11 cellular contexts compared by ENCODE assay signal in the genomic region with DNA sequence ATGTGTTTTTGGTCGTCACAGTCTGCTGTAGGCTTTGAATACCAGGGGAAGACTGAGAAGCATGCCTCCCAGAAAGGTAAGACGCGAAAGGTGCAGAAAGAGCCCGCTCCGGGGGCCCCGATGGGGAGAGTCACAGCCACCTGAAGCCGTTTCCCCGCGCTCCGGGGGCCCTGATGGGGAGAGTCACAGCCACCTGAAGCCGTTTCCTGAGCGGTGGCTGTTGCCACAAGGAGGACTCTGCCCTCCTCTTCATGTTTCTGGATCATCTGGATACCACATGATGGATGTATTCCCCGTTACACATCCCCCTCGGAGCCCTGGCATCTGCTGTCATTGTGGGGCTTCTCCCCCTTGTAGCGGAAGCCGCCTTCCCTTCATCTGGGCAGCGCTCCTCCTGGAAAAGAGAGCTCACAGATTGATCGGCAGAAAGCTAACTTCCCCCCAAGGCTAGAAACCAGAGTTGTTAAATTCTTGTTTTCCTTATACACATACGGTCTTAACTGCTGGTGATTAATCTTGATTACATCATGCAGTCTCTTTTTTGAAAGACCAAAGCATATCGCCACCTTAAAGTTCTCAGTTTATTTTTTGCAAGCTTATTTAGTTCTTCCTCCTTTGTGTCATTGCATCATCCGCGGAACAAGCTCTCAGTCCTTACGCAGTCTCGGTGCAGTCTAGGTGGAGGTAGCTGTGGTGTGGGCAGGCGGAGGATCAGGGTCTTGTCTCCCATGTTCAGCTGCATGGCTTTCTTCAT. TPM values are rescaled to one million over a fixed set of nuclear protein-coding genes. Genes with fewer than 3 reads are reported as not detected.
DNase-seq lines count a peak whose midpoint lies in the region; ATAC-seq and TF ChIP-seq lines count a peak whose summit lies in the region.
"Had no signal": no experiment of that assay in that cellular context is flagged by ENCODE, and none has a peak within 500 bp of the region (broad histone marks: within the 10 kb centered on the region; RNA-seq: fewer than 3 reads in every experiment).

No MANE protein-coding gene starts in this region.

- no peak for ATAC-seq in GM18907 (IDR thresholded peaks at IDR 0.05; ENCODE audit: unreplicated experiment)
- ATAC-seq in activated CD4-positive, CD25-positive, alpha-beta regulatory T cell treated with anti-CD3 and anti-CD28 coated beads, Interleukin-2, amount 50 U/mL, for 24 hours = no peak

- H3K4me3 Mint-ChIP-seq in chondrocyte (ENCODE audit: unreplicated experiment) (no peak overlapping the region), neural crest cell (no peak overlapping the region)
- H3K4me3 Mint-ChIP-seq: activated naive CD4-positive, alpha-beta T cell treated with anti-CD3 and anti-CD28 coated beads, Interleukin-2, amount 50 U/mL, for 24 hours had no signal

- H3K27ac Mint-ChIP-seq in chondrocyte (ENCODE audit: unreplicated experiment) (peak overlapping the region; percentile 95), neural crest cell (ENCODE audit: unreplicated experiment) (peak overlapping the region; percentile 35)
- H3K27ac Mint-ChIP-seq: activated naive CD4-positive, alpha-beta T cell treated with anti-CD3 and anti-CD28 coated beads, Interleukin-2, amount 50 U/mL, for 24 hours had no signal

- H3K4me1 Mint-ChIP-seq in chondrocyte (ENCODE audit: low read depth) = peaks cover 26% of the 10 kb centered on the region
- H3K4me1 Mint-ChIP-seq in neural crest cell = no peaks in the 10 kb centered on the region
- H3K4me1 Mint-ChIP-seq: activated naive CD4-positive, alpha-beta T cell treated with anti-CD3 and anti-CD28 coated beads, Interleukin-2, amount 50 U/mL, for 24 hours had no signal

- TF ChIP-seq CTCF in chondrocyte (IDR thresholded peaks at IDR 0.05) (no peak), neural crest cell (conservative IDR thresholded peaks at IDR 0.05) (no peak)

- no peaks in the 10 kb centered on the region for H3K27me3 Mint-ChIP-seq in chondrocyte (ENCODE audit: low read depth)
- H3K27me3 Mint-ChIP-seq in neural crest cell (ENCODE audit: low read depth) = no peaks in the 10 kb centered on the region
- H3K27me3 Mint-ChIP-seq: activated naive CD4-positive, alpha-beta T cell treated with anti-CD3 and anti-CD28 coated beads, Interleukin-2, amount 50 U/mL, for 24 hours had no signal

- no peaks in the 10 kb centered on the region for H3K9me3 Mint-ChIP-seq in chondrocyte (ENCODE audit: low read depth)
- H3K9me3 Mint-ChIP-seq in neural crest cell = no peaks in the 10 kb centered on the region
- H3K9me3 Mint-ChIP-seq: activated naive CD4-positive, alpha-beta T cell treated with anti-CD3 and anti-CD28 coated beads, Interleukin-2, amount 50 U/mL, for 24 hours had no signal

- H3K36me3 Mint-ChIP-seq in chondrocyte (ENCODE audit: low read depth) = peaks cover 46% of the 10 kb centered on the region
- H3K36me3 Mint-ChIP-seq in neural crest cell (ENCODE audit: low read depth) = peaks cover 19% of the 10 kb centered on the region

- DNase-seq in GF-D8 (lab: John Stamatoyannopoulos, UW) (peak; percentile 23), MV-4-11 (lab: John Stamatoyannopoulos, UW) (peak; percentile 93), chondrocyte (ENCODE audit: low spot score) (peak; percentile 76), neural crest cell (ENCODE audit: low read depth, low spot score) (no peak), middle frontal gyrus (ENCODE audit: extremely low spot score, low spot score) (no peak)
- no peak for DNase-seq in central memory CD4-positive, alpha-beta T cell
- DNase-seq: NCI-H526 treated with DMSO at 0.1 percent for 48 hours, occipital lobe had no signal

RNA-seq across cellular contexts. Expression of gene CTTN, which starts 17.5 kb away (rescaled TPM):
- total RNA-seq in chondrocyte = 290 to 314 TPM (median 307 TPM) in 3 replicates
- total RNA-seq in neural crest cell = 146 and 147 TPM in 2 replicates

Comparison
In these comparisons a context has a peak if more than half of its experiments do, and no peak if none do; other contexts are left out.
1. DNase-seq: peak in GF-D8 (single experiment), MV-4-11 (single experiment) and chondrocyte (single experiment); none in neural crest cell (single experiment), middle frontal gyrus (single experiment) and central memory CD4-positive, alpha-beta T cell (single experiment).